In genomic region chr1:75765697-75766355, GRCh38 we compare ENCODE assay signal across 14 cellular contexts. TPM values are rescaled to one million over a fixed set of nuclear protein-coding genes. Genes with fewer than 3 reads are reported as not detected.
DNase-seq lines count a peak whose midpoint lies in the region; ATAC-seq and TF ChIP-seq lines count a peak whose summit lies in the region.
"Had no signal": no experiment of that assay in that cellular context is flagged by ENCODE, and none has a peak within 500 bp of the region (broad histone marks: within the 10 kb centered on the region; RNA-seq: fewer than 3 reads in every experiment).

No MANE protein-coding gene starts in this region.

- BruUV-seq in MCF 10A (replicated peaks; lab: Mats Ljungman, UMichigan), result no TSS peak

- H3K4me3 ChIP-seq in breast epithelium (no peak overlapping the region), ascending aorta (no peak overlapping the region), mucosa of descending colon (no peak overlapping the region)
- H3K4me3 ChIP-seq: MG63 had no signal

- no peaks in the 10 kb centered on the region for H3K27me3 ChIP-seq in breast epithelium
- H3K27me3 ChIP-seq in ascending aorta, result no peaks in the 10 kb centered on the region
- H3K27me3 ChIP-seq: MG63 had no signal

- H3K27ac Mint-ChIP-seq in MCF 10A (ENCODE audit: low read depth, unreplicated experiment), result peak overlapping the region; percentile 70
- H3K27ac Mint-ChIP-seq in T-cell, result no peak overlapping the region
- H3K27ac Mint-ChIP-seq: activated naive CD4-positive, alpha-beta T cell treated with anti-CD3 and anti-CD28 coated beads, Interleukin-2, amount 50 U/mL, for 24 hours had no signal

- no peak for ATAC-seq in T-cell (replicated peaks in 1 of 4)
- no peak for ATAC-seq in mucosa of descending colon
- ATAC-seq in HG03175 (IDR thresholded peaks at IDR 0.05; ENCODE audit: unreplicated experiment), result no peak

- CTCF ChIA-PET in MCF 10A (lab: Yijun Ruan, JAX), result no interaction called here
- CTCF ChIA-PET in T-cell (lab: Charles Lee), result no interaction called here

- H3K27ac ChIP-seq in breast epithelium (no peak overlapping the region), ascending aorta (peak overlapping the region; percentile 52 to 83)

- intact Hi-C loops in MCF 10A (cut with micrococcal nuclease), result loop anchor here (2.0 kb wide), 1 partner anchor 21 kb away; the partner anchor contains the start of gene RABGGTB
- intact Hi-C loops in breast epithelium (cut with DNase I; ENCODE audit: low total_unique reads), result no loop called here
- intact Hi-C loops in ascending aorta (cut with DNase I), result loop anchor here (1.0 kb wide), 1 partner anchor 20 kb away; the partner anchor contains the start of gene RABGGTB
- intact Hi-C loops in mucosa of descending colon (cut with DNase I, micrococcal nuclease), result no loop called here

- H3K4me1 ChIP-seq in breast epithelium (no peaks in the 10 kb centered on the region), ascending aorta (peaks cover 0 to 4% of the 10 kb centered on the region in 2 donors), mucosa of descending colon (ENCODE audit: low read depth) (no peaks in the 10 kb centered on the region)

- H3K9me3 Mint-ChIP-seq in MCF 10A (ENCODE audit: unreplicated experiment) (no peaks in the 10 kb centered on the region), T-cell (no peaks in the 10 kb centered on the region)
- H3K9me3 Mint-ChIP-seq: activated naive CD4-positive, alpha-beta T cell treated with anti-CD3 and anti-CD28 coated beads, Interleukin-2, amount 50 U/mL, for 24 hours had no signal

- H3K9me3 ChIP-seq in breast epithelium (no peaks in the 10 kb centered on the region), ascending aorta (no peaks in the 10 kb centered on the region), mucosa of descending colon (no peaks in the 10 kb centered on the region)
- H3K9me3 ChIP-seq: MG63 had no signal

- TF ChIP-seq POLR2A in breast epithelium (IDR thresholded peaks at IDR 0.05), result no peak

- no peak overlapping the region for H3K4me3 Mint-ChIP-seq in MCF 10A (ENCODE audit: unreplicated experiment)
- H3K4me3 Mint-ChIP-seq in T-cell, result no peak overlapping the region
- H3K4me3 Mint-ChIP-seq: activated naive CD4-positive, alpha-beta T cell treated with anti-CD3 and anti-CD28 coated beads, Interleukin-2, amount 50 U/mL, for 24 hours had no signal

- POLR2A ChIA-PET in MCF 10A (lab: Yijun Ruan, JAX), result interaction anchor here (0.6 to 1.0 kb wide), 4 partner anchors 18 to 1213 kb away, joined by 3 read pairs; no protein-coding TSS in a partner anchor
- POLR2A ChIA-PET in T-cell (lab: Charles Lee), result interaction anchor here in 1 of 2 donors (0.6 kb wide), 1 partner anchor 30 kb away, joined by 7 read pairs; no protein-coding TSS in a partner anchor

- H3K36me3 Mint-ChIP-seq in MCF 10A (ENCODE audit: insufficient read depth, unreplicated experiment) (peaks cover 6% of the 10 kb centered on the region), T-cell (peaks cover 5% of the 10 kb centered on the region)

- H3K36me3 ChIP-seq in breast epithelium (no peaks in the 10 kb centered on the region), ascending aorta (no peaks in the 10 kb centered on the region), mucosa of descending colon (ENCODE audit: low read depth) (no peaks in the 10 kb centered on the region)

- peak; percentile 47 for DNase-seq in MCF 10A (ENCODE audit: unreplicated experiment)
- no peak for DNase-seq in breast epithelium (ENCODE audit: low spot score in 2 of 2)
- DNase-seq in ascending aorta (ENCODE audit: low spot score in 2 of 2), result no peak
- peak; percentile 42 for DNase-seq in glomerular visceral epithelial cell (ENCODE audit: extremely low spot score)
- no peak for DNase-seq in T-cell
- no peak for DNase-seq in mucosa of descending colon
- no peak for DNase-seq in NCI-H146 treated with DMSO at 0.1 percent for 48 hours (lab: John Stamatoyannopoulos, UW; ENCODE audit: unreplicated experiment)
- DNase-seq: activated CD4-positive, alpha-beta T cell treated with anti-CD3 and anti-CD28 coated beads, Interleukin-2, amount 50 U/mL, for 4 hours; MG63; NCI-H82; nucleus accumbens; stimulated activated CD4-positive, alpha-beta T cell treated with anti-CD3 and anti-CD28 coated beads, Interleukin-4, amount 100 ng/mL, for 4 hours had no signal

- H3K4me1 Mint-ChIP-seq in MCF 10A (ENCODE audit: insufficient read depth, unreplicated experiment) (peaks cover 6% of the 10 kb centered on the region), T-cell (no peaks in the 10 kb centered on the region)
- H3K4me1 Mint-ChIP-seq: activated naive CD4-positive, alpha-beta T cell treated with anti-CD3 and anti-CD28 coated beads, Interleukin-2, amount 50 U/mL, for 24 hours had no signal

- no peak for TF ChIP-seq CTCF in MCF 10A (IDR thresholded peaks at IDR 0.05; ENCODE audit: unreplicated experiment)
- TF ChIP-seq CTCF in breast epithelium (IDR thresholded peaks at IDR 0.05), result no peak
- no peak for TF ChIP-seq CTCF in ascending aorta (IDR thresholded peaks at IDR 0.05)
- TF ChIP-seq CTCF in mucosa of descending colon (IDR thresholded peaks at IDR 0.05), result no peak

- H3K27me3 Mint-ChIP-seq in MCF 10A (ENCODE audit: insufficient read depth, unreplicated experiment), result no peaks in the 10 kb centered on the region
- no peaks in the 10 kb centered on the region for H3K27me3 Mint-ChIP-seq in T-cell
- H3K27me3 Mint-ChIP-seq: activated naive CD4-positive, alpha-beta T cell treated with anti-CD3 and anti-CD28 coated beads, Interleukin-2, amount 50 U/mL, for 24 hours had no signal

RNA-seq across cellular contexts. Expression of gene RABGGTB, which starts 20.2 kb away (rescaled TPM):
- total RNA-seq in MCF 10A (2022), result 116 and 127 TPM in 2 replicates
- total RNA-seq in breast epithelium, result 10 to 100 TPM; 64.8 to 81.1 (median 80.3) TPM
- 17.7 TPM for total RNA-seq in ascending aorta
- total RNA-seq in T-cell, result 100 to 1,000 TPM in 2 of 5 donors, 10 to 100 TPM in 3; 75.8 to 153 (median 83.6) TPM
- 10 to 100 TPM; 57.4 to 68.1 (median 66.8) TPM for total RNA-seq in mucosa of descending colon

RNA-seq across cellular contexts. Expression of gene MSH4, which starts 30.9 kb away (rescaled TPM):
- total RNA-seq in MCF 10A (2022) (0.17 and 0.21 TPM in 2 replicates), breast epithelium (under 1 TPM; 0.32 to 0.88 (median 0.66) TPM), ascending aorta (not detected), T-cell (under 1 TPM in 4 of 5 donors, not detected in 1; 0.41 to 0.54 (median 0.43) TPM), mucosa of descending colon (under 1 TPM; 0.35 to 0.66 (median 0.41) TPM)

RNA-seq across cellular contexts. Expression of gene ACADM, which starts 41.3 kb away (rescaled TPM):
- 35.7 and 43.2 TPM in 2 replicates for total RNA-seq in MCF 10A (2022)
- total RNA-seq in breast epithelium, result 10 to 100 TPM; 46.7 to 62.9 (median 50.5) TPM
- 9.8 TPM for total RNA-seq in ascending aorta
- total RNA-seq in T-cell, result 10 to 100 TPM; 16.6 to 29.3 (median 23.0) TPM
- 10 to 100 TPM; 59.3 to 79.5 (median 78.6) TPM for total RNA-seq in mucosa of descending colon

Comparison
In these comparisons a context has a peak if more than half of its experiments do, and no peak if none do; other contexts are left out.
1. DNase-seq: peak in MCF 10A (single experiment) and glomerular visceral epithelial cell (single experiment); none in breast epithelium (0 of 2), ascending aorta (0 of 2), T-cell (0 of 34), mucosa of descending colon (0 of 3) and NCI-H146 treated with DMSO at 0.1 percent for 48 hours (single experiment).
2. intact Hi-C loops: an anchor here in MCF 10A (2.0 kb wide) and ascending aorta (1.0 kb wide); none called in breast epithelium and mucosa of descending colon.
3. H3K27ac ChIP-seq: peak in ascending aorta (2 of 2); none in breast epithelium (0 of 2).